8 cellular contexts compared by ENCODE assay signal in genomic region chr5:74257645-74258328, GRCh38.
A peak's percentile ranks its signal among the peaks of the same experiment; 100 is the strongest.
DNase-seq lines count a peak whose midpoint lies in the region; ATAC-seq and TF ChIP-seq lines count a peak whose summit lies in the region.

No MANE protein-coding gene starts in this region.

- H3K9me2 ChIP-seq in Karpas-422 (replicated peaks; ENCODE audit: insufficient read depth, low read length), result no peaks in the 10 kb centered on the region

- no peak overlapping the region for H3K4me3 ChIP-seq in Karpas-422 (ENCODE audit: low read length)

- no peaks in the 10 kb centered on the region for H3K36me3 ChIP-seq in Karpas-422 (ENCODE audit: insufficient read depth, low read length)

- no peaks in the 10 kb centered on the region for H3K9me3 ChIP-seq in Karpas-422 (ENCODE audit: low read length)

- peak overlapping the region; percentile 21 for H3K4me2 ChIP-seq in Karpas-422 (ENCODE audit: low read depth, low read length, poor library complexity, severe bottlenecking)

- H3K27me3 Mint-ChIP-seq in dendritic cell treated with granulocyte-macrophage colony-stimulating factor and Interleukin-4, amounts not matched to agents 40 ng/mL and 50 ng/mL, for 4 days, result peaks cover 1% of the 10 kb centered on the region
- peaks cover 3% of the 10 kb centered on the region for H3K27me3 Mint-ChIP-seq in nephron progenitor cell (ENCODE audit: low read depth, poor library complexity)

- H4K20me1 ChIP-seq in Karpas-422 (ENCODE audit: insufficient read depth, low read depth, low read length), result peaks cover 4% of the 10 kb centered on the region; the same call in 1 of the 2 replicates

- H3K9me3 Mint-ChIP-seq in dendritic cell treated with granulocyte-macrophage colony-stimulating factor and Interleukin-4, amounts not matched to agents 40 ng/mL and 50 ng/mL, for 4 days, result no peaks in the 10 kb centered on the region
- H3K9me3 Mint-ChIP-seq in nephron progenitor cell, result no peaks in the 10 kb centered on the region

- intact Hi-C loops in dendritic cell treated with granulocyte-macrophage colony-stimulating factor and Interleukin-4, amounts not matched to agents 40 ng/mL and 50 ng/mL, for 4 days (cut with micrococcal nuclease), result no loop called here

- no peak overlapping the region for H2AFZ ChIP-seq in Karpas-422 (ENCODE audit: low read length)

- no peak overlapping the region for H3K9ac ChIP-seq in Karpas-422 (ENCODE audit: low read length)

- no peaks in the 10 kb centered on the region for H3K79me2 ChIP-seq in Karpas-422 (ENCODE audit: low read length)

- DNase-seq in Karpas-422 (peak; percentile 78), nephron progenitor cell (peak; percentile 35), NCI-H446 treated with DMSO at 0.1 percent for 48 hours (lab: John Stamatoyannopoulos, UW) (no peak), NCI-H146 treated with DMSO at 0.1 percent for 48 hours (lab: John Stamatoyannopoulos, UW; ENCODE audit: unreplicated experiment) (no peak), dedifferentiated amniotic fluid mesenchymal stem cell (ENCODE audit: extremely low spot score) (no peak), SIG-M5 treated with dmso at 0.1 percent for 504 hours (lab: John Stamatoyannopoulos, UW; ENCODE audit: unreplicated experiment) (no peak)

- no peak overlapping the region for H3K27ac ChIP-seq in Karpas-422 (ENCODE audit: low read length)

- H3K4me1 Mint-ChIP-seq in dendritic cell treated with granulocyte-macrophage colony-stimulating factor and Interleukin-4, amounts not matched to agents 40 ng/mL and 50 ng/mL, for 4 days (ENCODE audit: low read depth), result peaks cover 53% of the 10 kb centered on the region
- H3K4me1 Mint-ChIP-seq in nephron progenitor cell, result peaks cover 95% of the 10 kb centered on the region

- H3K27me3 ChIP-seq in Karpas-422 (ENCODE audit: low read length), result no peaks in the 10 kb centered on the region

- peaks cover 11% of the 10 kb centered on the region for H3K4me1 ChIP-seq in Karpas-422 (ENCODE audit: low read length)

- TF ChIP-seq CTCF in nephron progenitor cell (IDR thresholded peaks at IDR 0.05), result no peak

- H3K27ac Mint-ChIP-seq in dendritic cell treated with granulocyte-macrophage colony-stimulating factor and Interleukin-4, amounts not matched to agents 40 ng/mL and 50 ng/mL, for 4 days, result peak overlapping the region; percentile 70
- H3K27ac Mint-ChIP-seq in nephron progenitor cell, result peak overlapping the region; percentile 98

- no peaks in the 10 kb centered on the region for H3K36me3 Mint-ChIP-seq in dendritic cell treated with granulocyte-macrophage colony-stimulating factor and Interleukin-4, amounts not matched to agents 40 ng/mL and 50 ng/mL, for 4 days (ENCODE audit: low read depth)
- peaks cover 5% of the 10 kb centered on the region for H3K36me3 Mint-ChIP-seq in nephron progenitor cell (ENCODE audit: low read depth)

- H3K4me3 Mint-ChIP-seq in dendritic cell treated with granulocyte-macrophage colony-stimulating factor and Interleukin-4, amounts not matched to agents 40 ng/mL and 50 ng/mL, for 4 days, result no peak overlapping the region
- peak overlapping the region; percentile 55 for H3K4me3 Mint-ChIP-seq in nephron progenitor cell

- ATAC-seq in GM18502 (IDR thresholded peaks at IDR 0.05; ENCODE audit: poor library complexity, unreplicated experiment), result peak; percentile 47

Comparison
In these comparisons a context has a peak if more than half of its experiments do, and no peak if none do; other contexts are left out.
1. DNase-seq: peak in Karpas-422 (single experiment) and nephron progenitor cell (single experiment); none in NCI-H446 treated with DMSO at 0.1 percent for 48 hours (single experiment), NCI-H146 treated with DMSO at 0.1 percent for 48 hours (single experiment), dedifferentiated amniotic fluid mesenchymal stem cell (single experiment) and SIG-M5 treated with dmso at 0.1 percent for 504 hours (single experiment).